Comparison of ENCODE assay signal across 10 cellular contexts in the genomic region with DNA sequence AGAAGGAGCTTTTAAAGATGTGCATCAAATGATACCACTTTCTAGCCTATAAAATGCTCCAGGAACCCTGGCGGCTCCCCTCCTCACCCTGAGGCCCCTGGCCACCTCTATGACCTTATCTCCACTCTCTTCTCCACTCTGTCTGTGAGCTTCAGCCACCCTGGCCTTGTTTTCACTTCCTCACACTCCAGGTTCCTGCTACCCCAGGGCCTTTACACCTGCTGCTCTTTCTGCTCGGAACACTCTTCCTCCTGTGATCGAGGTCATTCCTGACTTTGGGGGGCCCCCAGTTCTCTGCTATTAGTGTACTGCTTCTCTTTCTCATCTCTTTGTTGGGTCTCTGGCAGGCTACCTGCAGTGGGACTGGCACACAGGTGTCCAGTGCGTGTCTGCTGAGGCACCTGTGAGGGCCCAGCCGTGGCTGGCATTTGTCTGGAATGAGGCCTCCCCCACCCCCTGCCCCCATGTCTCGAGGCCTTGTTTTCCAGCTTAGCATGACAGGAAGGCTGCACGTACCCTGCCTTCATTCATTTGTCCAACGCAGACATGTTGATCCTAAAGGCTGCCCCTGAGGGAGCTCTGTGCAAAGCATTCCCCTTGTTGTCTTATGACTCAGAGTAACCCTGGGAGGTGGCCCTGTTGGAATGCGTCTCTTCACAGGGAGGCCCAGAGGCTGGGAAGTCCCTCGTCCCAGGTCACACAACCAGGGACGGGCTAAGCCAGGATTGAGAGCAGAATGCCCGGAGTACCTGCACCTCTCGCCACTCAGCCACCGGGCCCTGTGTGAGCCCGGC. TPM values are rescaled to one million over a fixed set of nuclear protein-coding genes. Genes with fewer than 3 reads are reported as not detected.
A peak's percentile ranks its signal among the peaks of the same experiment; 100 is the strongest.
DNase-seq lines count a peak whose midpoint lies in the region; ATAC-seq, FAIRE-seq and TF ChIP-seq lines count a peak whose summit lies in the region.
"Had no signal": no experiment of that assay in that cellular context is flagged by ENCODE, and none has a peak within 500 bp of the region (broad histone marks: within the 10 kb centered on the region; RNA-seq: fewer than 3 reads in every experiment).

No MANE protein-coding gene starts in this region.

- H3K27me3 Mint-ChIP-seq in naive B cell, result no peaks in the 10 kb centered on the region

- DNase-seq in D721Med (ENCODE audit: insufficient read length, low spot score) (peak; percentile 14), mammary epithelial cell (peak; percentile 77), naive B cell (no peak), aorta (no peak), urothelium cell line (ENCODE audit: low spot score) (no peak), HuH-7 (ENCODE audit: low spot score) (no peak)
- DNase-seq: cortex of kidney, NCI-H1930 had no signal

- no peaks in the 10 kb centered on the region for H3K9me3 Mint-ChIP-seq in naive B cell

- H3K4me3 Mint-ChIP-seq in naive B cell, result peak overlapping the region; percentile 35 to 95 (median 62)

- H3K36me3 ChIP-seq in Loucy (ENCODE audit: insufficient read depth, low read length), result peaks cover 23% of the 10 kb centered on the region; the same call in 1 of the 2 replicates
- H3K36me3 ChIP-seq in mammary epithelial cell (ENCODE audit: insufficient read depth, low read length), result peaks cover 9% of the 10 kb centered on the region
- H3K36me3 ChIP-seq in aorta (ENCODE audit: control insufficient read depth in 1 of 2, insufficient read depth in 2 of 2, low read length in 1 of 2), result peaks cover 0 to 4% of the 10 kb centered on the region in 2 donors

- H3K4me2 ChIP-seq in Loucy (ENCODE audit: low read depth, low read length, poor library complexity, severe bottlenecking), result peak overlapping the region; percentile 81
- peak overlapping the region; percentile 49 for H3K4me2 ChIP-seq in mammary epithelial cell (ENCODE audit: insufficient read depth, low read depth, low read length)

- H3K27me3 ChIP-seq in Loucy (ENCODE audit: insufficient read depth, low read length, poor library complexity, severe bottlenecking) (peaks cover 4% of the 10 kb centered on the region), mammary epithelial cell (ENCODE audit: insufficient read depth, low read length) (no peaks in the 10 kb centered on the region), aorta (ENCODE audit: control insufficient read depth in 1 of 2, insufficient read depth in 2 of 2, low read length in 1 of 2) (no peaks in the 10 kb centered on the region)

- H2AFZ ChIP-seq in Loucy (ENCODE audit: low read length) (no peak overlapping the region), mammary epithelial cell (ENCODE audit: low read depth, low read length) (no peak overlapping the region)

- in situ Hi-C loops in mammary epithelial cell (cut with MboI; ENCODE audit: low sequenced_read_pairs in 2 of 2), result no loop called here

- H3K27ac Mint-ChIP-seq in naive B cell, result no peak overlapping the region

- no TSS peak for BruUV-seq in mammary epithelial cell (replicated peaks; lab: Mats Ljungman, UMichigan)

- WGBS in mammary epithelial cell (ENCODE audit: low coverage, missing lambda C conversion rate), result 41% methylated on average over 12 of the region's 15 CpGs
- 64 to 66% methylated on average over 15 of the region's 15 CpGs for WGBS in aorta, 2 donors

- intact Hi-C loops in mammary epithelial cell (cut with micrococcal nuclease) (no loop called here), aorta (cut with DNase I) (no loop called here)

- H3K9me3 ChIP-seq in Loucy (ENCODE audit: insufficient read depth, low read depth, low read length) (no peaks in the 10 kb centered on the region), mammary epithelial cell (replicated peaks; ENCODE audit: insufficient read depth, low read length) (no peaks in the 10 kb centered on the region), aorta (ENCODE audit: control insufficient read depth, low read length) (no peaks in the 10 kb centered on the region)

- FAIRE-seq in D721Med (lab: Jason Lieb, UNC) (no peak), urothelium cell line (lab: Jason Lieb, UNC) (no peak)

- H3K4me1 Mint-ChIP-seq in naive B cell, result peaks cover 27 to 46% (median 45%) of the 10 kb centered on the region in 3 donors

- H3K9ac ChIP-seq in Loucy (ENCODE audit: low read depth, low read length, poor library complexity, severe bottlenecking), result no peak overlapping the region
- H3K9ac ChIP-seq in mammary epithelial cell (ENCODE audit: insufficient read depth, low read length), result no peak overlapping the region

- H4K20me1 ChIP-seq in Loucy (ENCODE audit: insufficient read depth, low read length, poor library complexity, severe bottlenecking), result peaks cover 29% of the 10 kb centered on the region
- no peaks in the 10 kb centered on the region for H4K20me1 ChIP-seq in mammary epithelial cell (ENCODE audit: insufficient read depth, low read length)

- peak overlapping the region; percentile 36 for H3K4me3 ChIP-seq in Loucy (ENCODE audit: low read length, poor library complexity, severe bottlenecking)
- H3K4me3 ChIP-seq in mammary epithelial cell (replicated peaks in 1 of 3; ENCODE audit: insufficient read depth in 1 of 3, low read depth in 2 of 3, low read length in 3 of 3), result no peak overlapping the region
- H3K4me3 ChIP-seq in aorta (ENCODE audit: low read length in 2 of 2), result no peak overlapping the region

- peaks cover 0 to 7% of the 10 kb centered on the region in 2 donors for H3K36me3 Mint-ChIP-seq in naive B cell

- H3F3A ChIP-seq in Loucy (ENCODE audit: low read depth), result no peaks in the 10 kb centered on the region

- ATAC-seq in naive B cell (ENCODE audit: low read depth in 2 of 2), result no peak
- no peak for ATAC-seq in aorta (ENCODE audit: low FRiP score)
- ATAC-seq in HG03457 (IDR thresholded peaks at IDR 0.05; ENCODE audit: unreplicated experiment), result no peak

- dilution Hi-C loops in mammary epithelial cell (cut with HindIII; ENCODE audit: low sequenced_read_pairs), result no loop called here

- CTCF ChIA-PET in mammary epithelial cell (lab: Charles Lee; ENCODE audit: low non-redundant PET), result interaction anchor here (0.6 kb wide), 2 partner anchors 108 to 1011 kb away, joined by 3 to 11 read pairs; a partner anchor contains a TSS

- H3K9me2 ChIP-seq in Loucy (replicated peaks; ENCODE audit: low read depth, low read length), result no peaks in the 10 kb centered on the region

- TF ChIP-seq CTCF in D721Med (IDR thresholded peaks at IDR 0.05; ENCODE audit: insufficient read depth, missing control alignments) (no peak), Loucy (conservative IDR thresholded peaks at IDR 0.05; ENCODE audit: low read length) (no peak), mammary epithelial cell (conservative IDR thresholded peaks at IDR 0.05 in 1 of 2, IDR thresholded peaks at IDR 0.05 in 1 of 2; ENCODE audit: extremely low read depth in 1 of 2, insufficient read depth in 1 of 2, low read depth in 1 of 2, low read length in 2 of 2) (no peak)

- peaks cover 16% of the 10 kb centered on the region for H3K4me1 ChIP-seq in Loucy (ENCODE audit: insufficient read depth, low read length, poor library complexity, severe bottlenecking)
- H3K4me1 ChIP-seq in mammary epithelial cell (ENCODE audit: insufficient read depth, low read length), result peaks cover 30% of the 10 kb centered on the region
- no peaks in the 10 kb centered on the region for H3K4me1 ChIP-seq in aorta (ENCODE audit: control insufficient read depth in 1 of 2, insufficient read depth in 2 of 2, low read length in 2 of 2)

- peak overlapping the region; percentile 70 for H3K27ac ChIP-seq in mammary epithelial cell (ENCODE audit: insufficient read depth, low read depth, low read length)
- H3K27ac ChIP-seq in aorta (ENCODE audit: low read depth in 1 of 2, low read length in 2 of 2), result no peak overlapping the region

- H3K79me2 ChIP-seq in Loucy (ENCODE audit: insufficient read depth, low read length) (peaks cover 56% of the 10 kb centered on the region), mammary epithelial cell (ENCODE audit: insufficient read depth, low read length) (peaks cover 60% of the 10 kb centered on the region)

RNA-seq across cellular contexts. Expression of a gene that starts 2.3 kb away (rescaled TPM):
- total RNA-seq in mammary epithelial cell, result 10 to 100 TPM; 35.8 to 83.1 TPM
- 72.6 TPM for polyA plus RNA-seq in mammary epithelial cell
- polyA minus RNA-seq in mammary epithelial cell, result 26.9 TPM
- polyA plus RNA-seq in naive B cell (ENCODE audit: low read depth in 6 of 6), result 10 to 100 TPM; 16.2 to 25.0 (median 22.6) TPM
- 10 to 100 TPM; 21.4 to 33.2 TPM for total RNA-seq in aorta
- 10 to 100 TPM; 24.2 to 71.0 TPM for polyA plus RNA-seq in aorta

RNA-seq across cellular contexts. Expression of a gene that starts 6.0 kb away (rescaled TPM):
- total RNA-seq in mammary epithelial cell (10 to 100 TPM; 36.7 to 76.3 TPM), aorta (10 to 100 TPM; 41.9 to 53.9 TPM)
- polyA plus RNA-seq in mammary epithelial cell (43.1 TPM), naive B cell (ENCODE audit: low read depth in 6 of 6) (100 to 1,000 TPM; 121 to 189 (median 160) TPM), aorta (100 to 1,000 TPM; 134 to 177 TPM)
- 7.2 TPM for polyA minus RNA-seq in mammary epithelial cell

RNA-seq across cellular contexts. Expression of a gene that starts 8.4 kb away (rescaled TPM):
- total RNA-seq in mammary epithelial cell (10 to 100 TPM in 1 of 2 donors, 1 to 10 TPM in 1; 8.5 to 29.3 TPM), aorta (10 to 100 TPM in 1 of 2 donors, 1 to 10 TPM in 1; 9.8 to 10.8 TPM)
- polyA plus RNA-seq in mammary epithelial cell (3.6 TPM), naive B cell (ENCODE audit: low read depth in 6 of 6) (1 to 10 TPM; 6.4 to 8.6 (median 7.4) TPM), aorta (10 to 100 TPM; 10.8 to 11.6 TPM)
- polyA minus RNA-seq in mammary epithelial cell, result 1.1 TPM

RNA-seq across cellular contexts. Expression of a gene that starts 23.0 kb away (rescaled TPM):
- total RNA-seq in mammary epithelial cell, result 10 to 100 TPM in 1 of 2 donors, 1 to 10 TPM in 1; 3.5 to 10.8 TPM
- 1.3 TPM for polyA plus RNA-seq in mammary epithelial cell
- polyA minus RNA-seq in mammary epithelial cell, result 5.0 TPM
- polyA plus RNA-seq in naive B cell (ENCODE audit: low read depth in 6 of 6), result not detected
- total RNA-seq in aorta, result 10 to 100 TPM; 10.9 to 17.4 TPM
- polyA plus RNA-seq in aorta, result 10 to 100 TPM in 1 of 2 donors, 1 to 10 TPM in 1; 1.3 to 19.4 TPM

RNA-seq across cellular contexts. Expression of a gene that starts 25.7 kb away (rescaled TPM):
- total RNA-seq in mammary epithelial cell (10 to 100 TPM; 17.5 to 35.3 TPM), aorta (10 to 100 TPM; 16.7 to 27.7 TPM)
- polyA plus RNA-seq in mammary epithelial cell (12.5 TPM), naive B cell (ENCODE audit: low read depth in 6 of 6) (1 to 10 TPM; 5.6 to 9.7 (median 6.8) TPM), aorta (10 to 100 TPM in 1 of 2 donors, 1 to 10 TPM in 1; 3.4 to 32.2 TPM)
- polyA minus RNA-seq in mammary epithelial cell, result 12.3 TPM

Comparison
In these comparisons a context has a peak if more than half of its experiments do, and no peak if none do; other contexts are left out.
1. DNase-seq: peak in D721Med (single experiment) and mammary epithelial cell (single experiment); none in naive B cell (single experiment), aorta (0 of 2), urothelium cell line (single experiment) and HuH-7 (single experiment).